Comparison of ENCODE assay signal across 27 cellular contexts in the genomic region with DNA sequence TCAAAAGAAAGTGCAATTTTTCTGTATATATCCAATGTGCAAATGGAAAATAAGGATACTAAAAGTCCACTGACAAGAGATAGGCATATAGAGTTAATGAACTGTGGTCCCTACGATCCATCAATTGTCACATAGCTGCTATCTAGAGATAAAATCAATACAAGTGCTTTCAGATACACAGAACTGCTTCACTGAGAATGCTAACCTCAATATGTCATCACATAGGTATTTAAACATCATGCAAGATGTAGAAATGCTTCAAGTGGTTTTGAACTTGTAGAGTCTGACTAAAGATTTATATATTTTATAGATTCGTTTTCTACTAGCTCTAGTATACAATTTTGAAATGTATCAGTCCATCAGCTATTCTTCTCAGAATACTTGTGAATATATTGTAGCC.
A peak's percentile ranks its signal among the peaks of the same experiment; 100 is the strongest.
DNase-seq lines count a peak whose midpoint lies in the region; ATAC-seq and TF ChIP-seq lines count a peak whose summit lies in the region.
"Had no signal": no experiment of that assay in that cellular context is flagged by ENCODE, and none has a peak within 500 bp of the region (broad histone marks: within the 10 kb centered on the region; RNA-seq: fewer than 3 reads in every experiment).

No MANE protein-coding gene starts in this region.

- dilution Hi-C loops in IMR-90 (cut with HindIII; ENCODE audit: low sequenced_read_pairs, unreplicated experiment) = no loop called here

- no peak overlapping the region for H3K9ac ChIP-seq in IMR-90 (ENCODE audit: low read depth, low read length)

- H2BK5ac ChIP-seq in IMR-90 (ENCODE audit: low read depth, low read length, poor library complexity, severe bottlenecking) = peak overlapping the region; percentile 54

- H2BK20ac ChIP-seq in IMR-90 (ENCODE audit: low read depth, low read length) = no peak overlapping the region

- H3K4me1 ChIP-seq in IMR-90 (ENCODE audit: control insufficient read depth, insufficient read depth, low read length) (no peaks in the 10 kb centered on the region), esophagus muscularis mucosa (no peaks in the 10 kb centered on the region)
- H3K4me1 ChIP-seq in CD4-positive, alpha-beta memory T cell (ENCODE audit: insufficient read depth, low read length) = no peaks in the 10 kb centered on the region
- H3K4me1 ChIP-seq: uterus had no signal

- H4K20me1 ChIP-seq in IMR-90 (ENCODE audit: insufficient read depth, low read length) = no peaks in the 10 kb centered on the region

- peaks cover 7% of the 10 kb centered on the region for H3K9me3 Mint-ChIP-seq in natural killer cell treated with Interleukin-12 subunit alpha and Interleukin-12 subunit beta and Interleukin-15 and Interleukin-18, amount 100 ng/mL, for 72 hours
- H3K9me3 Mint-ChIP-seq in CD4-positive, alpha-beta memory T cell = peaks cover 0 to 5% (median under 1%) of the 10 kb centered on the region in 8 donors
- H3K9me3 Mint-ChIP-seq: activated T-cell treated with anti-CD3 and anti-CD28 coated beads, Interleukin-2, amount 50 U/mL, for 24 hours had no signal

- no peaks in the 10 kb centered on the region for H3K9me1 ChIP-seq in IMR-90 (ENCODE audit: insufficient read depth, low read length)

- H3K4ac ChIP-seq in IMR-90 (ENCODE audit: low read depth, low read length) = no peak overlapping the region

- no peak overlapping the region for H4K8ac ChIP-seq in IMR-90 (ENCODE audit: low read depth in 2 of 2, low read length in 2 of 2)

- H4K91ac ChIP-seq in IMR-90 (ENCODE audit: insufficient read depth, low read depth, low read length) = no peak overlapping the region

- BruUV-seq in IMR-90 (replicated peaks; lab: Mats Ljungman, UMichigan) = no TSS peak

- no peak overlapping the region for H3K4me2 ChIP-seq in IMR-90 (ENCODE audit: low read depth, low read length)
- H3K4me2 ChIP-seq: hepatocyte had no signal

- no peak for TF ChIP-seq EP300 in esophagus muscularis mucosa (IDR thresholded peaks at IDR 0.05)

- no CpG with 5 or more reads among the region's 2 CpGs for WGBS in IMR-90 (ENCODE audit: extremely low coverage in 2 of 2, insufficient read length in 1 of 2), 2 experiments
- WGBS in esophagus muscularis mucosa = 86% methylated on average over 2 of the region's 2 CpGs

- in situ Hi-C loops in ACHN (cut with HindIII; ENCODE audit: low pct_ligation_motif_present, low pct_unique_long_range_greater_than_20kb, low sequenced_read_pairs) = no loop called here
- in situ Hi-C loops in IMR-90 (cut with MboI; ENCODE audit: low sequenced_read_pairs) = no loop called here

- no peak overlapping the region for H2AFZ ChIP-seq in IMR-90 (replicated peaks; ENCODE audit: low read length, poor library complexity)
- H2AFZ ChIP-seq: hepatocyte had no signal

- H3K27ac ChIP-seq in IMR-90 (ENCODE audit: insufficient read depth, low read length) = no peak overlapping the region
- no peak overlapping the region for H3K27ac ChIP-seq in CD4-positive, alpha-beta memory T cell (ENCODE audit: low read depth, low read length)
- no peak overlapping the region for H3K27ac ChIP-seq in esophagus muscularis mucosa (replicated peaks in 1 of 4)
- H3K27ac ChIP-seq: hepatocyte, uterus had no signal

- H3K56ac ChIP-seq in IMR-90 (ENCODE audit: extremely low read depth, insufficient read depth, low read length) = no peak overlapping the region

- H3K27ac Mint-ChIP-seq in natural killer cell treated with Interleukin-12 subunit alpha and Interleukin-12 subunit beta and Interleukin-15 and Interleukin-18, amount 100 ng/mL, for 72 hours = no peak overlapping the region
- no peak overlapping the region for H3K27ac Mint-ChIP-seq in CD4-positive, alpha-beta memory T cell
- H3K27ac Mint-ChIP-seq: activated naive CD4-positive, alpha-beta T cell treated with anti-CD3 and anti-CD28 coated beads for 36 hours; activated T-cell treated with anti-CD3 and anti-CD28 coated beads, Interleukin-2, amount 50 U/mL, for 24 hours; CD14-positive monocyte; naive B cell had no signal

- H3K4me3 Mint-ChIP-seq in natural killer cell treated with Interleukin-12 subunit alpha and Interleukin-12 subunit beta and Interleukin-15 and Interleukin-18, amount 100 ng/mL, for 72 hours = no peak overlapping the region
- H3K4me3 Mint-ChIP-seq in CD4-positive, alpha-beta memory T cell = no peak overlapping the region
- H3K4me3 Mint-ChIP-seq: activated naive CD4-positive, alpha-beta T cell treated with anti-CD3 and anti-CD28 coated beads for 36 hours; activated T-cell treated with anti-CD3 and anti-CD28 coated beads, Interleukin-2, amount 50 U/mL, for 24 hours; CD14-positive monocyte; naive B cell had no signal

- TF ChIP-seq POLR2A in IMR-90 (IDR thresholded peaks at IDR 0.05; ENCODE audit: low read depth, low read length) (no peak), esophagus muscularis mucosa (IDR thresholded peaks at IDR 0.05; ENCODE audit: low read depth) (no peak)

- H3K14ac ChIP-seq in IMR-90 (replicated peaks; ENCODE audit: low read depth, low read length) = no peak overlapping the region

- CTCF ChIA-PET in IMR-90 (lab: Yijun Ruan, JAX) = interaction anchor here (0.7 kb wide), 1 partner anchor 250 kb away, joined by 5 read pairs; no protein-coding TSS in a partner anchor
- CTCF ChIA-PET in CD4-positive, alpha-beta memory T cell (lab: Charles Lee; ENCODE audit: partially characterized antibody) = no interaction called here

- TF ChIP-seq RAD21 in IMR-90 (IDR thresholded peaks at IDR 0.05; ENCODE audit: low read length) = no peak

- H3K9me3 ChIP-seq in IMR-90 (ENCODE audit: control insufficient read depth, insufficient read depth, low read length) (no peaks in the 10 kb centered on the region), esophagus muscularis mucosa (no peaks in the 10 kb centered on the region)
- no peaks in the 10 kb centered on the region for H3K9me3 ChIP-seq in CD4-positive, alpha-beta memory T cell (ENCODE audit: control insufficient read depth in 1 of 2, low read length in 2 of 2)
- H3K9me3 ChIP-seq: uterus had no signal

- TF ChIP-seq CTCF in IMR-90 (conservative IDR thresholded peaks at IDR 0.05; ENCODE audit: low read depth, low read length) (no peak), foreskin fibroblast (IDR thresholded peaks at IDR 0.05; ENCODE audit: low read depth, low read length) (no peak), esophagus muscularis mucosa (IDR thresholded peaks at IDR 0.05) (no peak)

- H3K4me3 ChIP-seq in IMR-90 (ENCODE audit: insufficient read depth, low read depth, low read length) (no peak overlapping the region), foreskin fibroblast (ENCODE audit: low read depth in 1 of 2, low read length in 2 of 2) (no peak overlapping the region), esophagus muscularis mucosa (no peak overlapping the region)
- no peak overlapping the region for H3K4me3 ChIP-seq in CD4-positive, alpha-beta memory T cell (ENCODE audit: low read length in 2 of 2)
- H3K4me3 ChIP-seq: hepatocyte, uterus had no signal

- H3K36me3 ChIP-seq in IMR-90 (ENCODE audit: control insufficient read depth, insufficient read depth, low read length) = no peaks in the 10 kb centered on the region
- no peaks in the 10 kb centered on the region for H3K36me3 ChIP-seq in CD4-positive, alpha-beta memory T cell (ENCODE audit: insufficient read depth, low read length)
- H3K36me3 ChIP-seq in esophagus muscularis mucosa = no peaks in the 10 kb centered on the region
- H3K36me3 ChIP-seq: uterus had no signal

- no peak overlapping the region for H2BK15ac ChIP-seq in IMR-90 (ENCODE audit: low read depth, low read length)

- H3K18ac ChIP-seq in IMR-90 (ENCODE audit: low read depth, low read length) = no peak overlapping the region

- POLR2A ChIA-PET in IMR-90 (lab: Charles Lee; ENCODE audit: unreplicated experiment) = no interaction called here
- POLR2A ChIA-PET in CD4-positive, alpha-beta memory T cell (lab: Charles Lee; ENCODE audit: partially characterized antibody) = no interaction called here

- H3K79me1 ChIP-seq in IMR-90 (ENCODE audit: low read depth in 1 of 2, low read length in 2 of 2) = no peaks in the 10 kb centered on the region

- intact Hi-C loops in IMR-90 (cut with micrococcal nuclease) (no loop called here), esophagus muscularis mucosa (cut with DNase I) (no loop called here)
- intact Hi-C loops in CD4-positive, alpha-beta memory T cell (cut with micrococcal nuclease) = no loop called here

- H2BK120ac ChIP-seq in IMR-90 (ENCODE audit: low read depth, low read length) = no peak overlapping the region

- H4K5ac ChIP-seq in IMR-90 (ENCODE audit: low read depth, low read length) = no peak overlapping the region

- H2AK5ac ChIP-seq in IMR-90 (ENCODE audit: low read depth, low read length) = no peak overlapping the region

- no peak overlapping the region for H3K23ac ChIP-seq in IMR-90 (ENCODE audit: low read depth, low read length)

- DNase-seq in ACHN (peak; percentile 43), IMR-90 (peak; percentile 83), amniotic epithelial cell (ENCODE audit: low read depth) (peak; percentile 78), foreskin fibroblast (peak; percentile 21 to 43), esophagus muscularis mucosa (ENCODE audit: extremely low spot score) (no peak), DMS153 treated with DMSO at 0.1 percent for 48 hours (lab: John Stamatoyannopoulos, UW; ENCODE audit: unreplicated experiment) (no peak)
- DNase-seq in natural killer cell treated with Interleukin-12 subunit alpha and Interleukin-12 subunit beta and Interleukin-15 and Interleukin-18, amount 100 ng/mL, for 72 hours (ENCODE audit: low spot score) = no peak
- DNase-seq in CD4-positive, alpha-beta memory T cell = no peak
- DNase-seq: activated naive CD4-positive, alpha-beta T cell treated with anti-CD3 and anti-CD28 coated beads for 36 hours; activated T-cell treated with anti-CD3 and anti-CD28 coated beads, Interleukin-2, amount 50 U/mL, for 24 hours; anterior cingulate cortex; effector memory CD4-positive, alpha-beta T cell; GDM1; islet precursor cell; KG1; naive B cell; NCI-H187 treated with DMSO at 0.1 percent for 48 hours; NCI-H446; NK-92 treated with Interleukin-12 subunit alpha and Interleukin-12 subunit beta, amount 100 ng/mL, for 24 hours; right cardiac atrium; RPMI8226; substantia nigra; T1000; uterus had no signal

- H3K27me3 Mint-ChIP-seq in natural killer cell treated with Interleukin-12 subunit alpha and Interleukin-12 subunit beta and Interleukin-15 and Interleukin-18, amount 100 ng/mL, for 72 hours = no peaks in the 10 kb centered on the region
- H3K27me3 Mint-ChIP-seq in CD4-positive, alpha-beta memory T cell = no peaks in the 10 kb centered on the region
- H3K27me3 Mint-ChIP-seq: activated T-cell treated with anti-CD3 and anti-CD28 coated beads, Interleukin-2, amount 50 U/mL, for 24 hours; naive B cell had no signal

- no peaks in the 10 kb centered on the region for H3K4me1 Mint-ChIP-seq in natural killer cell treated with Interleukin-12 subunit alpha and Interleukin-12 subunit beta and Interleukin-15 and Interleukin-18, amount 100 ng/mL, for 72 hours (ENCODE audit: low read depth in 2 of 2)
- no peaks in the 10 kb centered on the region for H3K4me1 Mint-ChIP-seq in CD4-positive, alpha-beta memory T cell
- H3K4me1 Mint-ChIP-seq: naive B cell had no signal

- no peak overlapping the region for H2AK9ac ChIP-seq in IMR-90 (replicated peaks; ENCODE audit: low read depth, low read length, poor library complexity)

- no peaks in the 10 kb centered on the region for H3K27me3 ChIP-seq in IMR-90 (ENCODE audit: control insufficient read depth, insufficient read depth, low read length)
- H3K27me3 ChIP-seq in CD4-positive, alpha-beta memory T cell (ENCODE audit: insufficient read depth, low read length) = no peaks in the 10 kb centered on the region
- H3K27me3 ChIP-seq in esophagus muscularis mucosa = no peaks in the 10 kb centered on the region
- H3K27me3 ChIP-seq: hepatocyte, uterus had no signal

- no peaks in the 10 kb centered on the region for H3K36me3 Mint-ChIP-seq in natural killer cell treated with Interleukin-12 subunit alpha and Interleukin-12 subunit beta and Interleukin-15 and Interleukin-18, amount 100 ng/mL, for 72 hours
- no peaks in the 10 kb centered on the region for H3K36me3 Mint-ChIP-seq in CD4-positive, alpha-beta memory T cell
- H3K36me3 Mint-ChIP-seq: CD14-positive monocyte, naive B cell had no signal

- ATAC-seq in IMR-90 (ENCODE audit: low read depth) = peak; percentile 77
- no peak for ATAC-seq in natural killer cell treated with Interleukin-12 subunit alpha and Interleukin-12 subunit beta and Interleukin-15 and Interleukin-18, amount 100 ng/mL, for 72 hours
- ATAC-seq: activated CD4-positive, CD25-positive, alpha-beta regulatory T cell treated with anti-CD3 and anti-CD28 coated beads, Interleukin-2, amount 50 U/mL, for 24 hours; right cardiac atrium had no signal

Comparison
In these comparisons a context has a peak if more than half of its experiments do, and no peak if none do; other contexts are left out.
1. DNase-seq: peak in ACHN (single experiment), IMR-90 (single experiment), amniotic epithelial cell (single experiment) and foreskin fibroblast (2 of 2); none in natural killer cell treated with Interleukin-12 subunit alpha and Interleukin-12 subunit beta and Interleukin-15 and Interleukin-18, amount 100 ng/mL, for 72 hours (single experiment), CD4-positive, alpha-beta memory T cell (0 of 5), esophagus muscularis mucosa (single experiment) and DMS153 treated with DMSO at 0.1 percent for 48 hours (single experiment).